ENCODE assay signal across 20 cellular contexts in genomic region chr16:87411375-87412271, GRCh38.
"Had no signal": no experiment of that assay in that cellular context is flagged by ENCODE, and none has a peak within 500 bp of the region (broad histone marks: within the 10 kb centered on the region; RNA-seq: fewer than 3 reads in every experiment).

No MANE protein-coding gene starts in this region.

- FAIRE-seq: endothelial cell of umbilical vein, keratinocyte, pancreas, urothelium cell line had no signal

- H3K9me3 Mint-ChIP-seq: activated naive CD4-positive, alpha-beta T cell treated with anti-CD3 and anti-CD28 coated beads, Interleukin-2, amount 50 U/mL, for 24 hours; mesothelial cell of epicardium; neural crest cell; T-cell had no signal

- H3K27me3 Mint-ChIP-seq: activated naive CD4-positive, alpha-beta T cell treated with anti-CD3 and anti-CD28 coated beads, Interleukin-2, amount 50 U/mL, for 24 hours; T-cell had no signal

- H3K9me3 ChIP-seq: adrenal gland, esophagus squamous epithelium, pancreas, tibial artery had no signal

- DNase-seq: activated CD4-positive, CD25-positive, alpha-beta regulatory T cell treated with anti-CD3 and anti-CD28 coated beads, Interleukin-2, amount 50 U/mL, for 72 hours; effector CD4-positive, alpha-beta T cell; esophagus squamous epithelium; pancreas; stimulated activated CD4-positive, alpha-beta T cell treated with anti-CD3 and anti-CD28 coated beads, Interleukin-15, amount 100 ng/mL, for 24 hours; stimulated activated CD4-positive, alpha-beta T cell treated with anti-CD3 and anti-CD28 coated beads, Interleukin-4, amount 100 ng/mL, for 24 hours; stimulated activated naive CD4-positive, alpha-beta T cell; T-cell; T-helper 9 cell had no signal

- ATAC-seq: T-cell had no signal

- H3K4me3 ChIP-seq: adrenal gland, cardiac muscle cell, coronary artery, esophagus squamous epithelium, hepatocyte, pancreas, tibial artery had no signal

- H3K27ac ChIP-seq: adrenal gland, cardiac muscle cell, coronary artery, esophagus squamous epithelium, hepatocyte, pancreas, tibial artery had no signal

- H3K4me1 Mint-ChIP-seq: activated naive CD4-positive, alpha-beta T cell treated with anti-CD3 and anti-CD28 coated beads, Interleukin-2, amount 50 U/mL, for 24 hours; mesothelial cell of epicardium; neural crest cell had no signal

- H3K4me1 ChIP-seq: pancreas, tibial artery had no signal

- H3K27ac Mint-ChIP-seq: activated naive CD4-positive, alpha-beta T cell treated with anti-CD3 and anti-CD28 coated beads, Interleukin-2, amount 50 U/mL, for 24 hours; mesothelial cell of epicardium; T-cell had no signal

- H3K27me3 ChIP-seq: adrenal gland, cardiac muscle cell, esophagus squamous epithelium, hepatocyte, pancreas, tibial artery had no signal

- H3K4me3 Mint-ChIP-seq: activated naive CD4-positive, alpha-beta T cell treated with anti-CD3 and anti-CD28 coated beads, Interleukin-2, amount 50 U/mL, for 24 hours; mesothelial cell of epicardium; neural crest cell; T-cell had no signal
